ENCODE assay signal across 20 cellular contexts in the genomic region with DNA sequence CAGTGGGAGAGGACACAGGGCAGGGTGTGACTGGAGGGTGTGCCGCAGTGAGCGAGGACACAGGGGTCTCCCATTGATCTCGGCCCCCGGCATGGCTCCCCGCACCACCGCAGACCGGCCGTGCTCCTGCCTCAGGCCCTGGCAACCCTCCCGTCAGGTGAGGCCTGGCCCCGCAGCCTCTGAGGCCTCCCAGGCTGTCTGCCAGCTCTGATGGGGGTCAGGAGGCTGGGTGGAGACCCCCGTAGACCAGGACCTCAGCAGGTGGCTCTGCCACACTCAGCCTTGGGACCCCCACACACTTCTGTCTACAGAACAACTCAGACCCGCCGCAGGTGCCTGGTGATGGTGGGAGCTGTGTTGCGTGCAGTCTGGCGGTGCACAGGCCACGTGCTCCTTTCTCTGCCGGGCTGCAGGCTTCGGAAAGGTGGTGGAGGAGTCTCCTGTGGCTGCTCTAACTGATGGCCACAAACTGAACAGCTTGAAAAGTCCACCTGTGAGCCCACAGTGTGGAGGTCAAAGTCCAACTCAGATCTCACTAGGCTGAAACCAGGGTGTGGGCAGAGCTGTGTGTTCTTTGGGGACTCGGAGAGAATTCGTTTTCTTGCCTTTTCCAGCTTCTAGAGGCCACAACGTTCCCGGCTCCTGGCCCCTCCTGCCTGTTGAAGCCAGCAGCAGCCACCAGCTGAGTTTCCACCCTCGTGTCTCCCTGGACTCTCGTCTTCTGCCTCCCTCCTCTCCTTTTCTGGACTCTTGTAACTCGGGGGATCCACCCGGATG.
DNase-seq lines count a peak whose midpoint lies in the region; ATAC-seq and TF ChIP-seq lines count a peak whose summit lies in the region.
"Had no signal": no experiment of that assay in that cellular context is flagged by ENCODE, and none has a peak within 500 bp of the region (broad histone marks: within the 10 kb centered on the region; RNA-seq: fewer than 3 reads in every experiment).

No MANE protein-coding gene starts in this region.

- H3K27ac Mint-ChIP-seq in activated T-cell treated with anti-CD3 and anti-CD28 coated beads, Interleukin-2, amount 50 U/mL, for 24 hours, result no peak overlapping the region
- H3K27ac Mint-ChIP-seq: activated naive CD4-positive, alpha-beta T cell treated with anti-CD3 and anti-CD28 coated beads, Interleukin-2, amount 50 U/mL, for 72 hours had no signal

- ATAC-seq in sciatic nerve (no peak), GM18861 (IDR thresholded peaks at IDR 0.05; ENCODE audit: unreplicated experiment) (no peak), HG03469 (IDR thresholded peaks at IDR 0.05; ENCODE audit: unreplicated experiment) (no peak)

- no peaks in the 10 kb centered on the region for H3K27me3 Mint-ChIP-seq in activated T-cell treated with anti-CD3 and anti-CD28 coated beads, Interleukin-2, amount 50 U/mL, for 24 hours
- H3K27me3 Mint-ChIP-seq: activated CD4-positive, alpha-beta memory T cell treated with anti-CD3 and anti-CD28 coated beads for 36 hours; central memory CD8-positive, alpha-beta T cell; naive thymus-derived CD4-positive, alpha-beta T cell had no signal

- peak in 1 of 2 donors; percentile 59 for TF ChIP-seq POLR2A in Peyer's patch (IDR thresholded peaks at IDR 0.05)

- H3K4me3 ChIP-seq in Peyer's patch, result peak overlapping the region in 2 of 4 donors; percentile 15 to 21
- H3K4me3 ChIP-seq: A549, HAP-1, K562, SJCRH30, upper lobe of right lung had no signal

- no peaks in the 10 kb centered on the region for H3K9me3 Mint-ChIP-seq in activated T-cell treated with anti-CD3 and anti-CD28 coated beads, Interleukin-2, amount 50 U/mL, for 24 hours
- H3K9me3 Mint-ChIP-seq: activated CD4-positive, alpha-beta memory T cell treated with anti-CD3 and anti-CD28 coated beads for 36 hours; activated naive CD4-positive, alpha-beta T cell treated with anti-CD3 and anti-CD28 coated beads, Interleukin-2, amount 50 U/mL, for 72 hours; central memory CD8-positive, alpha-beta T cell; naive thymus-derived CD4-positive, alpha-beta T cell had no signal

- H3K27me3 ChIP-seq in Peyer's patch, result no peaks in the 10 kb centered on the region
- H3K27me3 ChIP-seq: SJCRH30, upper lobe of right lung had no signal

- TF ChIP-seq CTCF in Peyer's patch (IDR thresholded peaks at IDR 0.05), result no peak

- H3K36me3 Mint-ChIP-seq in activated T-cell treated with anti-CD3 and anti-CD28 coated beads, Interleukin-2, amount 50 U/mL, for 24 hours (ENCODE audit: low read depth), result no peaks in the 10 kb centered on the region
- H3K36me3 Mint-ChIP-seq: activated CD4-positive, alpha-beta memory T cell treated with anti-CD3 and anti-CD28 coated beads for 36 hours; activated naive CD4-positive, alpha-beta T cell treated with anti-CD3 and anti-CD28 coated beads, Interleukin-2, amount 50 U/mL, for 72 hours; naive thymus-derived CD4-positive, alpha-beta T cell had no signal

- H3K36me3 ChIP-seq in Peyer's patch, result no peaks in the 10 kb centered on the region
- H3K36me3 ChIP-seq: HAP-1, SJCRH30, upper lobe of right lung had no signal

- peaks cover 5 to 74% (median 13%) of the 10 kb centered on the region in 4 donors for H3K4me1 ChIP-seq in Peyer's patch
- H3K4me1 ChIP-seq: HAP-1, SJCRH30 had no signal

- intact Hi-C loops in sciatic nerve (cut with DNase I), result no loop called here

- no peak overlapping the region for H3K4me3 Mint-ChIP-seq in activated T-cell treated with anti-CD3 and anti-CD28 coated beads, Interleukin-2, amount 50 U/mL, for 24 hours
- H3K4me3 Mint-ChIP-seq: activated CD4-positive, alpha-beta memory T cell treated with anti-CD3 and anti-CD28 coated beads for 36 hours; central memory CD8-positive, alpha-beta T cell had no signal

- no peaks in the 10 kb centered on the region for H3K9me3 ChIP-seq in Peyer's patch
- H3K9me3 ChIP-seq: A549, HAP-1, SJCRH30, upper lobe of right lung had no signal

- H3K27ac ChIP-seq in Peyer's patch, result peak overlapping the region in 3 of 4 donors; percentile 84 to 99 (median 95)
- H3K27ac ChIP-seq: A549, SJCRH30, upper lobe of right lung had no signal

- peaks cover 2% of the 10 kb centered on the region for H3K4me1 Mint-ChIP-seq in activated T-cell treated with anti-CD3 and anti-CD28 coated beads, Interleukin-2, amount 50 U/mL, for 24 hours (ENCODE audit: low read depth)
- H3K4me1 Mint-ChIP-seq: central memory CD8-positive, alpha-beta T cell had no signal

- peak; percentile 12 for DNase-seq in activated T-cell treated with anti-CD3 and anti-CD28 coated beads, Interleukin-2, amount 50 U/mL, for 1 hour
- DNase-seq in activated T-cell treated with anti-CD3 and anti-CD28 coated beads, Interleukin-2, amount 50 U/mL, for 24 hours, result no peak
- peak in 2 of 3 donors; percentile 73 to 76 for DNase-seq in Peyer's patch
- peak; percentile 47 for DNase-seq in islet precursor cell
- peak; percentile 61 for DNase-seq in sciatic nerve (ENCODE audit: low spot score)
- no peak for DNase-seq in inferior parietal cortex (ENCODE audit: extremely low spot score)
- DNase-seq: COR-L47, NCI-H1417 treated with DMSO at 0.1 percent for 48 hours, NCI-H226, upper lobe of right lung had no signal

Comparison
In these comparisons a context has a peak if more than half of its experiments do, and no peak if none do; other contexts are left out.
1. DNase-seq: peak in activated T-cell treated with anti-CD3 and anti-CD28 coated beads, Interleukin-2, amount 50 U/mL, for 1 hour (single experiment), Peyer's patch (2 of 3), islet precursor cell (single experiment) and sciatic nerve (single experiment); none in activated T-cell treated with anti-CD3 and anti-CD28 coated beads, Interleukin-2, amount 50 U/mL, for 24 hours (single experiment) and inferior parietal cortex (single experiment).